In the genomic region with DNA sequence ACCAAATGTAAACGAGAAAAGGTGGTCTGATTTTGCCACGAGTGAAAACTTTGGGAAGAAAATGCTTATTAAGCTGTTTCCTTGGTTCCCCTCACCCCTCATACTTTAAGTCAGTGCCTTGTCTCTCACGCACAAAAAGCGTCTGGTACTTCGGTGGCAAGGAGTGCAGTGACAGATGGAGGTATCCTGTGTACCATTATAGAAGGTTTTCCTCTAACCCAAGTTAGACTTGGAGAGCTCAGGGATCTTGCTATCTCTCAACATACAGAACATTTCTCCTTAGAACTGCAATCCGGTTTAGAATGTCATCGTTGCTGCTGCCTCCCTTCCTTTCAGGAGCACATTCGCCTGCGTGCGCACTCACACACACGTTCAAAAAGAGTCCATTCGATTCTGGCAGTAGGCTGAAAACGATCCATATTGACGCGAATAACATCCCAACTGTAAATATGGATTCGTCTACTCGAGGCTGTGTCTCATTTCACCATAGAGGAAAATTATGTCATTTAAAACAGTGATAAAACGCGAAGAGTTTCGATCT, we compare ENCODE assay signal across 8 cellular contexts. TPM values are rescaled to one million over a fixed set of nuclear protein-coding genes. Genes with fewer than 3 reads are reported as not detected.
DNase-seq lines count a peak whose midpoint lies in the region; ATAC-seq and FAIRE-seq lines count a peak whose summit lies in the region.

No MANE protein-coding gene starts in this region.

- peaks cover 47% of the 10 kb centered on the region for H3K27me3 ChIP-seq in CD4-positive, CD25-positive, alpha-beta regulatory T cell (ENCODE audit: control insufficient read depth, insufficient read depth, low read length)
- H3K27me3 ChIP-seq in HUES48 (ENCODE audit: control insufficient read depth, insufficient read depth, low read length) (peaks cover 50% of the 10 kb centered on the region), mucosa of stomach (ENCODE audit: control insufficient read depth, insufficient read depth, low read length) (no peaks in the 10 kb centered on the region)

- no peak overlapping the region for H3K27ac ChIP-seq in CD4-positive, CD25-positive, alpha-beta regulatory T cell (ENCODE audit: insufficient read depth, low read length, poor library complexity, severe bottlenecking)
- H3K27ac ChIP-seq in HUES48 (ENCODE audit: low read depth, low read length): peak overlapping the region; percentile 21
- peak overlapping the region; percentile 97 for H3K27ac ChIP-seq in epithelial cell of prostate

- H3K4me3 ChIP-seq in CD4-positive, CD25-positive, alpha-beta regulatory T cell (ENCODE audit: low read depth, low read length): peak overlapping the region; percentile 68
- H3K4me3 ChIP-seq in HUES48 (ENCODE audit: low read depth, low read length) (peak overlapping the region; percentile 100), mucosa of stomach (ENCODE audit: low read length) (peak overlapping the region; percentile 94)

- H3K4me1 ChIP-seq in CD4-positive, CD25-positive, alpha-beta regulatory T cell (ENCODE audit: control insufficient read depth, insufficient read depth, low read length, poor library complexity, severe bottlenecking): peaks cover 47% of the 10 kb centered on the region
- peaks cover 12% of the 10 kb centered on the region for H3K4me1 ChIP-seq in HUES48 (ENCODE audit: control insufficient read depth, insufficient read depth, low read length)
- no peaks in the 10 kb centered on the region for H3K4me1 ChIP-seq in mucosa of stomach (ENCODE audit: control insufficient read depth, insufficient read depth, low read length)

- peak in 1 of 3 donors; percentile 10 for DNase-seq in CD4-positive, CD25-positive, alpha-beta regulatory T cell
- DNase-seq in RCC 7860 (ENCODE audit: low spot score) (peak; percentile 22), epithelial cell of prostate (ENCODE audit: low read depth, low spot score) (no peak)
- no peak for DNase-seq in effector CD8-positive, alpha-beta T cell (lab: John Stamatoyannopoulos, UW)

- no peak for ATAC-seq in CD4-positive, CD25-positive, alpha-beta regulatory T cell (ENCODE audit: low read depth in 2 of 2)
- no peak for ATAC-seq in HG03095 (IDR thresholded peaks at IDR 0.05; ENCODE audit: unreplicated experiment)
- no peak for ATAC-seq in HG02973 (IDR thresholded peaks at IDR 0.05; ENCODE audit: unreplicated experiment)

- no peaks in the 10 kb centered on the region for H3K36me3 ChIP-seq in CD4-positive, CD25-positive, alpha-beta regulatory T cell (ENCODE audit: control insufficient read depth, insufficient read depth, low read length)
- H3K36me3 ChIP-seq in HUES48 (ENCODE audit: control insufficient read depth, insufficient read depth, low read length) (peaks cover 5% of the 10 kb centered on the region), mucosa of stomach (ENCODE audit: control insufficient read depth, insufficient read depth, low read length) (no peaks in the 10 kb centered on the region)

- peak overlapping the region in 1 of 4 donors; percentile 35 for H3K4me3 Mint-ChIP-seq in CD4-positive, CD25-positive, alpha-beta regulatory T cell

- H3K27ac Mint-ChIP-seq in CD4-positive, CD25-positive, alpha-beta regulatory T cell: no peak overlapping the region

- H3K9me3 Mint-ChIP-seq in CD4-positive, CD25-positive, alpha-beta regulatory T cell: peaks cover 0 to 12% (median 1%) of the 10 kb centered on the region in 7 donors

- no peaks in the 10 kb centered on the region for H3K36me3 Mint-ChIP-seq in CD4-positive, CD25-positive, alpha-beta regulatory T cell

- FAIRE-seq in RCC 7860 (lab: Jason Lieb, UNC): no peak

- H3K27me3 Mint-ChIP-seq in CD4-positive, CD25-positive, alpha-beta regulatory T cell: peaks cover 38% of the 10 kb centered on the region

- no peak overlapping the region; the same call in 1 of the 2 replicates for H3K9ac ChIP-seq in HUES48 (ENCODE audit: low read depth, low read length)
- H3K9ac ChIP-seq in mucosa of stomach (ENCODE audit: low read length): peak overlapping the region; percentile 78

- H3K4me1 Mint-ChIP-seq in CD4-positive, CD25-positive, alpha-beta regulatory T cell: peaks cover 5 to 11% (median 9%) of the 10 kb centered on the region in 4 donors

- H3K9me3 ChIP-seq in CD4-positive, CD25-positive, alpha-beta regulatory T cell (ENCODE audit: control insufficient read depth in 2 of 2, low read length in 2 of 2): peaks cover 6 to 23% of the 10 kb centered on the region in 2 experiments
- H3K9me3 ChIP-seq in HUES48 (ENCODE audit: control insufficient read depth, insufficient read depth, low read length): no peaks in the 10 kb centered on the region
- H3K9me3 ChIP-seq in mucosa of stomach (ENCODE audit: control insufficient read depth, low read length): no peaks in the 10 kb centered on the region

RNA-seq across cellular contexts. Expression of a gene that starts 1.1 kb away (rescaled TPM):
- total RNA-seq in CD4-positive, CD25-positive, alpha-beta regulatory T cell: not detected
- polyA plus RNA-seq in CD4-positive, CD25-positive, alpha-beta regulatory T cell: under 1 TPM in 2 of 4 donors, not detected in 2; 0.03 to 0.07 TPM
